ENCODE assay signal across 1 cellular context in genomic region chr1:241637046-241637590, GRCh38.
TF ChIP-seq lines count a peak whose summit lies in the region.

No MANE protein-coding gene starts in this region.

TF ChIP-seq in GM12878, 131 proteins besides CTCF, POLR2A, EP300 and RAD21:
- TF ChIP-seq SREBF1 (IDR thresholded peaks at IDR 0.05; ENCODE audit: low read length), result no peak
